In the genomic region with DNA sequence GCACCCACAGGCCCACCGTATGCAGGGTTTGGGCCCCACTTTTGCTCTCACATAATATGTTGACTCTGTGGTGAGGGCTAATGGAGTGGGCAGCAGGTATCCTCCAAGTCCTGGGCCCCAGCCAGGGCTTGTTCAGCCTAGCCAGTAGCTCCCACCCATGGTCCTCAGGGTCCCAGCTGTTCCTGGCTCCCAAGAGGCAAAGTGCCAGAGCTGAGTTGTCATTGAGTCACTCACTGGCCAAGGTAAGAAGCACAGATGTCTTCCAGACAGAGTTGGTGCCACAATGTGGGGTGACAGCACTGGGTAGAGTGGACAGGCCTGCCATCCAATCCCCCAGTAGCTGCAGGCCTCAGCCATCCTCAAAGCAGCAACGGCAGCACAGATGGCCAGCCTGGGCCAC, we compare ENCODE assay signal across 1 cellular context.
TF ChIP-seq lines count a peak whose summit lies in the region.

No MANE protein-coding gene starts in this region.

TF ChIP-seq in HCT116, 20 proteins besides CTCF, POLR2A, EP300 and RAD21 (continued from another document):
- TF ChIP-seq, protein P1, sequence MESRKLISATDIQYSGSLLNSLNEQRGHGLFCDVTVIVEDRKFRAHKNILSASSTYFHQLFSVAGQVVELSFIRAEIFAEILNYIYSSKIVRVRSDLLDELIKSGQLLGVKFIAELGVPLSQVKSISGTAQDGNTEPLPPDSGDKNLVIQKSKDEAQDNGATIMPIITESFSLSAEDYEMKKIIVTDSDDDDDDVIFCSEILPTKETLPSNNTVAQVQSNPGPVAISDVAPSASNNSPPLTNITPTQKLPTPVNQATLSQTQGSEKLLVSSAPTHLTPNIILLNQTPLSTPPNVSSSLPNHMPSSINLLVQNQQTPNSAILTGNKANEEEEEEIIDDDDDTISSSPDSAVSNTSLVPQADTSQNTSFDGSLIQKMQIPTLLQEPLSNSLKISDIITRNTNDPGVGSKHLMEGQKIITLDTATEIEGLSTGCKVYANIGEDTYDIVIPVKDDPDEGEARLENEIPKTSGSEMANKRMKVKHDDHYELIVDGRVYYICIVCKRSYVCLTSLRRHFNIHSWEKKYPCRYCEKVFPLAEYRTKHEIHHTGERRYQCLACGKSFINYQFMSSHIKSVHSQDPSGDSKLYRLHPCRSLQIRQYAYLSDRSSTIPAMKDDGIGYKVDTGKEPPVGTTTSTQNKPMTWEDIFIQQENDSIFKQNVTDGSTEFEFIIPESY (IDR thresholded peaks at IDR 0.05; ENCODE audit: extremely low read depth, insufficient replicate concordance, low read length) = no peak
- TF ChIP-seq EZH2 (IDR thresholded peaks at IDR 0.05) (no peak), POLR2AphosphoS5 (IDR thresholded peaks at IDR 0.05; ENCODE audit: low read depth, low read length) (no peak), ZFX (IDR thresholded peaks at IDR 0.05) (no peak; the same call in 1 of the 2 replicates), ZNF274 (IDR thresholded peaks at IDR 0.05; ENCODE audit: low read depth, low read length) (no peak), EZH2phosphoT487 (IDR thresholded peaks at IDR 0.05; ENCODE audit: borderline replicate concordance) (no peak), SP1 (IDR thresholded peaks at IDR 0.05; ENCODE audit: low read depth) (no peak), ELF1 (IDR thresholded peaks at IDR 0.05; ENCODE audit: borderline replicate concordance, low read depth) (no peak), FOSL1 (IDR thresholded peaks at IDR 0.05; ENCODE audit: low read depth) (no peak), YY1 (IDR thresholded peaks at IDR 0.05; ENCODE audit: extremely low read depth, insufficient replicate concordance, low read depth, low read length) (no peak), CBX3 (IDR thresholded peaks at IDR 0.05; ENCODE audit: low read depth) (no peak)
- TF ChIP-seq, protein P2, sequence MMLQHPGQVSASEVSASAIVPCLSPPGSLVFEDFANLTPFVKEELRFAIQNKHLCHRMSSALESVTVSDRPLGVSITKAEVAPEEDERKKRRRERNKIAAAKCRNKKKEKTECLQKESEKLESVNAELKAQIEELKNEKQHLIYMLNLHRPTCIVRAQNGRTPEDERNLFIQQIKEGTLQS (IDR thresholded peaks at IDR 0.05) = no peak
